In the genomic region with DNA sequence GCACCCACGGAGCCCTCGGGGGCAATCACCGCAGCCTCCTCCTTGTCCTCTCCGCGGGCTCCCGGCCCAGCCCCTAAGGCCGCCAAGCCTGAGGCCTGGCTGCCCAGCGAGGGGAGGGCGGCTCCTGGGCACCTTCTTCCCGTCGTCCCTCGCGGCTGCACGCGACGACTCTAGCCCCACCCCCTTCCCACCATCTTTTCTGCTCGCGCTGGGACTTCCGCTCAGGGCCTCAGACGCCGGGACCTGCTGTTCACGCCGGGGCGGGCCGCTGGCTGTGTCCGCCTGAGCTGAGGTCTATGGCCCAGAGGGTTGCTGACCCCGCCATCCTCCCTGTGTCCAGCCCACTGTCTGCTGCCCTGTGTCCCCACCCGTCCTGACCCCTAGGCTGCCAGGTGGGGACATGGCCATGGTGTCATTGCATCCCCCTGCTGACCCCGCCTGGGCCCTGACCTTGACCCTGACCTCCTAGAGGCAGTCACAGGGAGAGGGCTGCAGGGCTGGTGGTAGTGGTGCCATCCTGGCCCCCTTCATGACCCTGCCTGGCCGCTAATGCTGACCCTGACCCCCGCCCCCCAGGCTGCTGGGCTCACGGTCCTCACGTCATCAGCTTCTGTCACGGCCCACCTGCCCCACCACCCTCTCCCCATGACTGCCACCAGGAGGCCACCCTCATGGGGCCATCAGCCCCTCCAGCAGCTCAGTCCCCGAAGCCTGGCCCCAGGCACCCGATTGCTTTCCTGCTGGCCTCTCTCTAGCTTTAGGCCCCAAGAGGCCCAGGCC, we compare ENCODE assay signal across 14 cellular contexts.
"Had no signal": no experiment of that assay in that cellular context is flagged by ENCODE, and none has a peak within 500 bp of the region (broad histone marks: within the 10 kb centered on the region; RNA-seq: fewer than 3 reads in every experiment).

No MANE protein-coding gene starts in this region.

- H3K9me3 ChIP-seq: adrenal gland, esophagus squamous epithelium, prostate gland, vagina had no signal

- DNase-seq: activated CD4-positive, alpha-beta T cell treated with anti-CD3 and anti-CD28 coated beads, Interleukin-2, amount 50 U/mL, for 1 hour; activated CD8-positive, alpha-beta memory T cell treated with anti-CD3 and anti-CD28 coated beads, Interleukin-2, amount 50 U/mL, for 4 hours; activated naive CD4-positive, alpha-beta T cell treated with anti-CD3 and anti-CD28 coated beads, Interleukin-2, amount 50 U/mL, for 16 hours; activated T-cell treated with anti-CD3 and anti-CD28 coated beads, Interleukin-2, amount 50 U/mL, for 4 hours; effector CD4-positive, alpha-beta T cell; esophagus squamous epithelium; midbrain; small intestine; stimulated activated CD4-positive, alpha-beta T cell treated with anti-CD3 and anti-CD28 coated beads, Interleukin-4, amount 100 ng/mL, for 1 hour had no signal

- H3K4me3 ChIP-seq: adrenal gland, esophagus squamous epithelium, prostate gland, tibial nerve, vagina had no signal

- H3K27me3 ChIP-seq: adrenal gland, tibial nerve, vagina had no signal

- FAIRE-seq: bronchial epithelial cell, small intestine had no signal

- H3K27ac ChIP-seq: adrenal gland, esophagus squamous epithelium, prostate gland, tibial nerve, vagina had no signal

- H3K36me3 ChIP-seq: adrenal gland, esophagus squamous epithelium, prostate gland, tibial nerve, vagina had no signal

- H3K4me1 ChIP-seq: adrenal gland, esophagus squamous epithelium, prostate gland, tibial nerve, vagina had no signal
